9 cellular contexts compared by ENCODE assay signal in genomic region chr15:78944669-78945407, GRCh38. TPM values are rescaled to one million over a fixed set of nuclear protein-coding genes. Genes with fewer than 3 reads are reported as not detected.
DNase-seq lines count a peak whose midpoint lies in the region; ATAC-seq, FAIRE-seq and TF ChIP-seq lines count a peak whose summit lies in the region.
"Had no signal": no experiment of that assay in that cellular context is flagged by ENCODE, and none has a peak within 500 bp of the region (broad histone marks: within the 10 kb centered on the region; RNA-seq: fewer than 3 reads in every experiment).

Gene CTSH, minus strand, starts transcription at chr15:78945046. Its CDS starts 65 bp downstream, at chr15:78944981.

- FAIRE-seq in frontal cortex (lab: Jason Lieb, UNC): no peak
- FAIRE-seq: colon had no signal

- TF ChIP-seq POLR2A in Peyer's patch (IDR thresholded peaks at IDR 0.05): peak; percentile 23 to 34

- peak within 1 kb of the TSS; percentile 82 to 90 (median 88) for H3K4me3 Mint-ChIP-seq in CD4-positive, alpha-beta memory T cell

- H3K4me1 Mint-ChIP-seq in CD4-positive, alpha-beta memory T cell: peaks cover 5 to 33% (median 16%) of the 10 kb centered on the region in 4 donors

- CTCF ChIA-PET in CD4-positive, alpha-beta memory T cell (lab: Charles Lee; ENCODE audit: partially characterized antibody): interaction anchor here (0.7 kb wide), 1 partner anchor 34 kb away, joined by 3 read pairs; no protein-coding TSS in a partner anchor

- no peaks in the 10 kb centered on the region for H3K9me3 ChIP-seq in CD4-positive, alpha-beta memory T cell (ENCODE audit: control insufficient read depth in 1 of 2, low read length in 2 of 2)
- H3K9me3 ChIP-seq in Peyer's patch (no peaks in the 10 kb centered on the region), neuron (ENCODE audit: low read length) (no peaks in the 10 kb centered on the region), subcutaneous abdominal adipose tissue (ENCODE audit: control insufficient read depth in 5 of 5, low read length in 5 of 5) (no peaks in the 10 kb centered on the region)

- H3K27me3 ChIP-seq in CD4-positive, alpha-beta memory T cell (ENCODE audit: insufficient read depth, low read length): no peaks in the 10 kb centered on the region
- no peaks in the 10 kb centered on the region for H3K27me3 ChIP-seq in Peyer's patch
- H3K27me3 ChIP-seq in neuron (ENCODE audit: insufficient read depth, low read length): peaks cover 27% of the 10 kb centered on the region
- peaks cover 0 to 3% (median 0%) of the 10 kb centered on the region in 5 donors for H3K27me3 ChIP-seq in subcutaneous abdominal adipose tissue (ENCODE audit: control insufficient read depth in 5 of 5, insufficient read depth in 4 of 5, low read length in 5 of 5)

- peak within 1 kb of the TSS; percentile 63 for H3K27ac ChIP-seq in CD4-positive, alpha-beta memory T cell (ENCODE audit: low read depth, low read length)
- H3K27ac ChIP-seq in Peyer's patch (peak within 1 kb of the TSS; percentile 37 to 93 (median 76)), subcutaneous abdominal adipose tissue (ENCODE audit: low read depth, low read length) (no peak within 1 kb of the TSS)

- H2AFZ ChIP-seq in neuron (ENCODE audit: low read depth, low read length): peak within 1 kb of the TSS; percentile 93

- POLR2A ChIA-PET in CD4-positive, alpha-beta memory T cell (lab: Charles Lee; ENCODE audit: partially characterized antibody): interaction anchor here (0.7 to 2.5 kb wide), 5 partner anchors 8 to 507 kb away, joined by 3 to 8 read pairs (median 3); partner anchors contain the start of genes IREB2 and MORF4L1

- H3K36me3 Mint-ChIP-seq in CD4-positive, alpha-beta memory T cell: no peaks in the 10 kb centered on the region

- peak; percentile 75 to 80 (median 76) for DNase-seq in CD4-positive, alpha-beta memory T cell
- DNase-seq in HT-29 (ENCODE audit: low spot score): peak; percentile 94
- peak; percentile 87 to 96 (median 95) for DNase-seq in Peyer's patch
- peak; percentile 70 for DNase-seq in activated effector memory CD4-positive, alpha-beta T cell treated with Interleukin-2 at 50 U/mL for 16 hours
- DNase-seq in frontal cortex (ENCODE audit: low spot score in 2 of 2): peak; percentile 75 to 88

- no peaks in the 10 kb centered on the region for H3K9me3 Mint-ChIP-seq in CD4-positive, alpha-beta memory T cell

- H3K27ac Mint-ChIP-seq in CD4-positive, alpha-beta memory T cell: peak within 1 kb of the TSS; percentile 81 to 95 (median 88)

- peak within 1 kb of the TSS; percentile 24 to 69 for H3K4me3 ChIP-seq in CD4-positive, alpha-beta memory T cell (ENCODE audit: low read length in 2 of 2)
- H3K4me3 ChIP-seq in Peyer's patch (peak within 1 kb of the TSS; percentile 61 to 74 (median 64)), neuron (ENCODE audit: low read length) (peak within 1 kb of the TSS; percentile 49), subcutaneous abdominal adipose tissue (ENCODE audit: low read depth in 1 of 5, low read length in 5 of 5) (peak within 1 kb of the TSS; percentile 61 to 78 (median 73))

- intact Hi-C loops in CD4-positive, alpha-beta memory T cell (cut with micrococcal nuclease): no loop called here

- no peaks in the 10 kb centered on the region for H3K27me3 Mint-ChIP-seq in CD4-positive, alpha-beta memory T cell

- TF ChIP-seq CTCF in Peyer's patch (IDR thresholded peaks at IDR 0.05): no peak

- peak within 1 kb of the TSS; percentile 16 to 74 (median 57) for H3K9ac ChIP-seq in subcutaneous abdominal adipose tissue (ENCODE audit: low read length in 5 of 5)

- peaks cover 29% of the 10 kb centered on the region for H3K4me1 ChIP-seq in CD4-positive, alpha-beta memory T cell (ENCODE audit: insufficient read depth, low read length)
- peaks cover 0 to 14% (median under 1%) of the 10 kb centered on the region in 4 donors for H3K4me1 ChIP-seq in Peyer's patch
- peaks cover 6% of the 10 kb centered on the region for H3K4me1 ChIP-seq in neuron (ENCODE audit: insufficient read depth, low read length)
- peaks cover 1 to 25% (median 17%) of the 10 kb centered on the region in 5 donors for H3K4me1 ChIP-seq in subcutaneous abdominal adipose tissue (ENCODE audit: control insufficient read depth in 5 of 5, insufficient read depth in 5 of 5, low read length in 5 of 5)

- peak; percentile 61 for ATAC-seq in GM19455 (IDR thresholded peaks at IDR 0.05; ENCODE audit: unreplicated experiment)

- H3K36me3 ChIP-seq in CD4-positive, alpha-beta memory T cell (ENCODE audit: insufficient read depth, low read length): no peaks in the 10 kb centered on the region
- H3K36me3 ChIP-seq in Peyer's patch (no peaks in the 10 kb centered on the region), neuron (ENCODE audit: insufficient read depth, low read length) (no peaks in the 10 kb centered on the region), subcutaneous abdominal adipose tissue (ENCODE audit: control insufficient read depth in 5 of 5, insufficient read depth in 5 of 5, low read length in 5 of 5) (no peaks in the 10 kb centered on the region)

RNA-seq across cellular contexts. Expression of gene CTSH, which starts in this region (rescaled TPM):
- 10 to 100 TPM; 32.8 to 35.6 TPM for total RNA-seq in CD4-positive, alpha-beta memory T cell
- polyA plus RNA-seq in CD4-positive, alpha-beta memory T cell: 100 to 1,000 TPM; 150 to 152 TPM
- 492 and 536 TPM in 2 replicates for total RNA-seq in HT-29 (2014; rRNA removed; shearing (Covaris generic))
- 100 to 1,000 TPM in 3 of 4 donors, 10 to 100 TPM in 1; 99.9 to 198 (median 161) TPM for total RNA-seq in Peyer's patch
- total RNA-seq in frontal cortex: 4.9 TPM
